In the genomic region with DNA sequence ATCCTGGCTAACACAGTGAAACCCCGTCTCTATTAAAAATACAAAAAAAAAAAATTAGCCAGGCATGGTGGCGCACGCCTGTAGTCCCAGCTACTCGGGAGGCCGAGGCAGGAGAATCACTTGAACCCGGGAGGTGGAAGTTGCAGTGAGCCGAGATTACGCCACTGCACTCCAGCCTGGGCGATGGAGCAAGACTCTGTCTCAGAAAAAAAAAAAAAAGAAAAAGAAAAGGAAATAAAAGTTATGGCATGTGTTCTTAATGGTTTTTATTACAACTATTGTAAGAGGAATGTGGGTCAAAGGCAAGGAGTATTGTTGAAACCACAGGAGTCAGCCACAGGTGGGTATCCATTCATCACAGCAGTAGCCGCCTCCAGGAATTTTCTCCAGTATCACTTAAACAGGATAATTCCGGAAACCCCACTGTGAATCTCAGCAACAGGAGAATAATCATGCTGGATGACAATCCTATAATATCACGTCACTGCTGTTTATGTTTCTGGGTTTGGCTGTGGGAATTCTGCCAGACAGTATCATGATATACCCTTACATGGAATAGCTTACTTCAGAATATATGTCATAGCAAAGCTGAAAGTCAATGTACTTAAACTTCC, we compare ENCODE assay signal across 7 cellular contexts.
DNase-seq lines count a peak whose midpoint lies in the region; ATAC-seq and TF ChIP-seq lines count a peak whose summit lies in the region.
"Not testable (repeated sequence)": the region's sequence is repeated elsewhere in the genome, so short reads cannot be mapped to it uniquely, and the experiment has no call there.

No MANE protein-coding gene starts in this region.

- H4K8ac ChIP-seq in mesendoderm (ENCODE audit: low read depth, low read length), result not testable (repeated sequence)

- not testable (repeated sequence) for H3K4me1 ChIP-seq in foreskin keratinocyte; mesendoderm (ENCODE audit: control insufficient read depth, low read depth, low read length)

- H3K23ac ChIP-seq in mesendoderm (ENCODE audit: low read length), result not testable (repeated sequence)

- not testable (repeated sequence) for H3K27me3 Mint-ChIP-seq in chondrocyte (ENCODE audit: low read depth)

- peak; percentile 82 for ATAC-seq in foreskin keratinocyte

- not testable (repeated sequence) for H3K4ac ChIP-seq in mesendoderm (ENCODE audit: low read depth, low read length)

- WGBS in mesendoderm (ENCODE audit: extremely low coverage, insufficient coverage, low lambda C conversion rate), result no CpG with 5 or more reads among the region's 12 CpGs

- H3K9ac ChIP-seq in mesendoderm (ENCODE audit: low read length), result not testable (repeated sequence)

- not testable (repeated sequence) for H3K4me2 ChIP-seq in mesendoderm (ENCODE audit: low read length)

- H3K4me3 ChIP-seq in mesendoderm (ENCODE audit: low read length), result not testable (repeated sequence)

- H3K27me3 ChIP-seq in foreskin keratinocyte; mesendoderm (ENCODE audit: insufficient read depth, low read length, poor library complexity): not testable (repeated sequence)

- H3K36me3 ChIP-seq in mesendoderm (ENCODE audit: control insufficient read depth, insufficient read depth, low read length), result not testable (repeated sequence)

- not testable (repeated sequence) for H3K36me3 Mint-ChIP-seq in chondrocyte (ENCODE audit: low read depth)

- H3K79me1 ChIP-seq in mesendoderm (ENCODE audit: low read length), result not testable (repeated sequence)

- not testable (repeated sequence) for H3K79me2 ChIP-seq in mesendoderm (ENCODE audit: control insufficient read depth, insufficient read depth, low read length)

- peak; percentile 97 for TF ChIP-seq EP300 in Ishikawa (IDR thresholded peaks at IDR 0.05; ENCODE audit: borderline replicate concordance)

- H3K27ac ChIP-seq in foreskin keratinocyte; mesendoderm (ENCODE audit: low read depth, low read length): not testable (repeated sequence)

- H2BK15ac ChIP-seq in mesendoderm (replicated peaks; ENCODE audit: low read depth), result not testable (repeated sequence)

- H3K4me3 Mint-ChIP-seq in chondrocyte (ENCODE audit: unreplicated experiment), result not testable (repeated sequence)

- not testable (repeated sequence) for TF ChIP-seq CTCF in chondrocyte (IDR thresholded peaks at IDR 0.05); foreskin keratinocyte (conservative IDR thresholded peaks at IDR 0.05)

- not testable (repeated sequence) for H4K5ac ChIP-seq in mesendoderm (ENCODE audit: low read length)

- peak overlapping the region; percentile 82 for H3K27ac Mint-ChIP-seq in chondrocyte (ENCODE audit: unreplicated experiment)

- not testable (repeated sequence) for TF ChIP-seq RAD21 in Ishikawa (IDR thresholded peaks at IDR 0.05; ENCODE audit: low read depth)

- not testable (repeated sequence) for H3K9me3 Mint-ChIP-seq in chondrocyte (ENCODE audit: low read depth)

- DNase-seq in GM04504 (ENCODE audit: low read depth), result peak; percentile 2
- DNase-seq in NCI-H69 (lab: John Stamatoyannopoulos, UW), result peak; percentile 75
- DNase-seq in amniotic epithelial cell (ENCODE audit: low read depth), result peak; percentile 25
- not testable (repeated sequence) for DNase-seq in chondrocyte (ENCODE audit: low spot score)
- peak; percentile 43 to 74 for DNase-seq in foreskin keratinocyte
- DNase-seq in mesendoderm, result peak; percentile 86

- H2AK5ac ChIP-seq in mesendoderm (ENCODE audit: low read length), result not testable (repeated sequence)

- not testable (repeated sequence) for H3K56ac ChIP-seq in mesendoderm (ENCODE audit: low read length)

- not testable (repeated sequence) for H3K18ac ChIP-seq in mesendoderm (ENCODE audit: low read length)

- not testable (repeated sequence) for H2BK120ac ChIP-seq in mesendoderm (ENCODE audit: low read depth, low read length)

- H3K4me1 Mint-ChIP-seq in chondrocyte (ENCODE audit: low read depth), result peaks cover 23% of the 10 kb centered on the region

- not testable (repeated sequence) for H2BK5ac ChIP-seq in mesendoderm (ENCODE audit: low read length)

TF ChIP-seq in Ishikawa, 13 proteins besides CTCF, POLR2A, EP300 and RAD21:
- peak; percentile 93 for TF ChIP-seq NFIC (IDR thresholded peaks at IDR 0.05)
- TF ChIP-seq TCF12 (IDR thresholded peaks at IDR 0.05; ENCODE audit: low read depth), result peak; percentile 98
- TF ChIP-seq TEAD4 (IDR thresholded peaks at IDR 0.05), result peak; percentile 97
- peak; percentile 83 for TF ChIP-seq CEBPB (IDR thresholded peaks at IDR 0.05)
- peak; percentile 71 for TF ChIP-seq CREB1 (IDR thresholded peaks at IDR 0.05; ENCODE audit: low read depth)
- peak; percentile 94 for TF ChIP-seq FOXM1 (IDR thresholded peaks at IDR 0.05; ENCODE audit: borderline replicate concordance, low read depth)
